In genomic region chr16:86554917-86555762, GRCh38 we compare ENCODE assay signal across 8 cellular contexts. TPM values are rescaled to one million over a fixed set of nuclear protein-coding genes. Genes with fewer than 3 reads are reported as not detected.
DNase-seq lines count a peak whose midpoint lies in the region; ATAC-seq and FAIRE-seq lines count a peak whose summit lies in the region.

TSS of gene MTHFSD (minus strand) at chr16:86555235. CDS start at chr16:86555184, 51 bp downstream.

- peak; percentile 87 for ATAC-seq in GM21381 (IDR thresholded peaks at IDR 0.05; ENCODE audit: unreplicated experiment)

- FAIRE-seq in endometrium (lab: Jason Lieb, UNC) = peak; percentile 29

- peak within 1 kb of the TSS; percentile 97 for H3K9ac ChIP-seq in NT2/D1 (ENCODE audit: insufficient read length, low read depth)

- H3K27me3 ChIP-seq in NT2/D1 (ENCODE audit: insufficient read depth, insufficient read length) = no peaks in the 10 kb centered on the region

- H3K9me3 ChIP-seq in NT2/D1 (ENCODE audit: insufficient read depth, low read length) (0 out of 2 replicates have a peak, but pooled peaks cover 5% of the 10 kb centered on the region), mesodermal cell (ENCODE audit: control insufficient read depth, low read length) (no peaks in the 10 kb centered on the region)

- peak within 1 kb of the TSS; percentile 84 for H3K27ac ChIP-seq in mesodermal cell (ENCODE audit: low read depth, low read length, severe bottlenecking)

- H3K36me3 ChIP-seq in NT2/D1 (ENCODE audit: insufficient read depth, insufficient read length, low read length) (peaks cover 36% of the 10 kb centered on the region), mesodermal cell (ENCODE audit: control insufficient read depth, insufficient read depth, low read length) (peaks cover 29% of the 10 kb centered on the region)

- DNase-seq in COR-L47 (lab: John Stamatoyannopoulos, UW) (peak; percentile 84), HUDEP-2 (lab: John Stamatoyannopoulos, UW; ENCODE audit: unreplicated experiment in 76 of 76) (peak in 75 of 76 experiments; percentile 30 to 93 (median 81)), NT2/D1 (ENCODE audit: low read depth, low spot score) (peak; percentile 86)
- peak; percentile 77 for DNase-seq in activated CD8-positive, alpha-beta memory T cell treated with anti-CD3 and anti-CD28 coated beads, Interleukin-2, amount 50 U/mL, for 1 hour (ENCODE audit: extremely low read depth)
- DNase-seq in stimulated activated CD8-positive, alpha-beta memory T cell treated with anti-CD3 and anti-CD28 coated beads, Interleukin-15, amount 100 ng/mL, for 24 hours (ENCODE audit: low read depth) = peak; percentile 98

- H3K4me3 ChIP-seq in NT2/D1 (ENCODE audit: insufficient read length, low read depth) = peak within 1 kb of the TSS; percentile 89
- H3K4me3 ChIP-seq in mesodermal cell (ENCODE audit: extremely low read depth, insufficient read depth, low read length, poor library complexity, severe bottlenecking) = peak within 1 kb of the TSS; percentile 87

- H3K4me1 ChIP-seq in NT2/D1 (ENCODE audit: insufficient read depth, insufficient read length) (peaks cover 3% of the 10 kb centered on the region), mesodermal cell (ENCODE audit: control insufficient read depth, insufficient read depth, low read length, poor library complexity, severe bottlenecking) (no peaks in the 10 kb centered on the region)

- WGBS in mesodermal cell (ENCODE audit: insufficient coverage in 2 of 2), 2 experiments = 6 to 10% methylated on average over 54 to 70 of the region's 71 CpGs

RNA-seq across cellular contexts. Expression of gene MTHFSD, which starts in this region (rescaled TPM):
- polyA plus RNA-seq in mesodermal cell (2013, experiment 1 of 2) = 19.2 TPM
- polyA plus RNA-seq in mesodermal cell (2013, experiment 2 of 2) = 17.6 TPM

Comparison
In these comparisons a context has a peak if more than half of its experiments do, and no peak if none do; other contexts are left out.
1. Peak in every context shown above with its lines: DNase-seq, ATAC-seq, H3K4me3 ChIP-seq and H3K27ac ChIP-seq.